Comparison of ENCODE assay signal across 8 cellular contexts in the genomic region with DNA sequence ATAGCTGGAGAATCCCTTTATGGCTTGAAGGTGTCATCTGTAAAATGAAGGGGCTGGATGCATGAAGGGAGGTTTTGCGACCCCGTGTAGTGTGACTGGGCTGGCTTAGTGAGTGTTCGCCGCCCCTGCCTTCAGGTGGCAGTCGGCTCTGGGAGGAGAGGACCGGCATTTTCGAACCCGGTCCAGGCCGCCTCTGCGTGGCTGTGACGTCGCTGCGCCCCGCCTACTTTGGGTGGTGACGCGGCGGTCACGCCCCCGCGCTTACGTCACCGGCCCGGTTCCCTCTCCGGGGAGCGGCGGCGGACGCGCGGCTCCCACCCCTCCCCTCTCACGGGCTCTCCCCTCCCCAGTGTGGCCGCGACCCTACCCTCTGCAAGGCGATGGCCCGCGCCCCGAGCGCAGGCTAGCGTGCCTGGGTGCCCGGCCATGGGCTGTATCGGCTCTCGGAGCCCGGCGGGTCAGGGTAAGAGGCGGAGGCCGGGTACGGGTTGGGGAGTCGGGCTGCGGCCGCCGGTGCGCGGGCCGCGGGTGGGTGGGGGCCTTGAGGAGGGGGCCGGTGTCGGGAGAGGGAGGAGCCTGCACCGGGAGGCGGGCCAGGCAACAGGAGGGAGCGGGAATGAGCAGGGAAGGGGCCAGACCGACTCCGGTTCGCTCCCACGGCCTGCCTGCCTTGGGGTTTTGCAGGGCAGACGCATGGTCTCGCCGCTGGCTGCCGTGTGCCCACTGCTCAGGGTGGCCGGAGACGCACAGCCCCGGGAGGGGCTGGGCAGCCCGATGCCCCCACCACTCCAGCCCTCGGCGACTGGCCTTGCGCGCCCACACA. TPM values are rescaled to one million over a fixed set of nuclear protein-coding genes. Genes with fewer than 3 reads are reported as not detected.
A peak's percentile ranks its signal among the peaks of the same experiment; 100 is the strongest.
DNase-seq lines count a peak whose midpoint lies in the region; ATAC-seq and TF ChIP-seq lines count a peak whose summit lies in the region.

No MANE protein-coding gene starts in this region.

- H3K9me3 ChIP-seq in adipocyte (ENCODE audit: control insufficient read depth, low read length) (no peaks in the 10 kb centered on the region), upper lobe of left lung (no peaks in the 10 kb centered on the region)

- peak overlapping the region; percentile 93 to 97 (median 95) for H3K27ac ChIP-seq in upper lobe of left lung

- DNase-seq in DMS79 (lab: John Stamatoyannopoulos, UW), result peak; percentile 27
- DNase-seq in MV-4-11 (lab: John Stamatoyannopoulos, UW), result peak; percentile 51
- DNase-seq in SW480 (ENCODE audit: low spot score), result peak; percentile 71
- DNase-seq in adipocyte (ENCODE audit: low read depth), result peak; percentile 93
- DNase-seq in left cardiac atrium, result peak; percentile 90
- peak; percentile 87 to 99 (median 92) for DNase-seq in posterior cingulate gyrus
- peak; percentile 85 to 99 for DNase-seq in upper lobe of left lung

- H3K9ac ChIP-seq in adipocyte (ENCODE audit: low read length), result peak overlapping the region; percentile 85

- no peak for TF ChIP-seq EP300 in upper lobe of left lung (IDR thresholded peaks at IDR 0.05)

- H3K4me3 ChIP-seq in adipocyte (ENCODE audit: low read length), result peak overlapping the region; percentile 83
- peak overlapping the region; percentile 67 to 93 (median 87) for H3K4me3 ChIP-seq in upper lobe of left lung

- peak in 3 of 4 donors; percentile 49 to 84 (median 60) for TF ChIP-seq POLR2A in upper lobe of left lung (IDR thresholded peaks at IDR 0.05)

- WGBS in upper lobe of left lung, 2 donors, result 1% methylated on average over 54 of the region's 76 CpGs; no CpG with 5 or more reads in 1 of the 2 donors

- H3K4me1 ChIP-seq in adipocyte (ENCODE audit: control insufficient read depth, insufficient read depth, low read length) (peaks cover 43% of the 10 kb centered on the region), upper lobe of left lung (peaks cover 32 to 47% (median 39%) of the 10 kb centered on the region in 4 donors)

- H3K27me3 ChIP-seq in adipocyte (replicated peaks; ENCODE audit: control insufficient read depth, insufficient read depth, low read length) (no peaks in the 10 kb centered on the region), upper lobe of left lung (no peaks in the 10 kb centered on the region)

- H3K36me3 ChIP-seq in adipocyte (ENCODE audit: control insufficient read depth, insufficient read depth, low read length, severe bottlenecking) (peaks cover 47% of the 10 kb centered on the region), upper lobe of left lung (peaks cover 28 to 46% (median 38%) of the 10 kb centered on the region in 4 donors)

- peak in 1 of 6 experiments; percentile 11 for TF ChIP-seq CTCF in upper lobe of left lung (IDR thresholded peaks at IDR 0.05)

- peak; percentile 87 for ATAC-seq in GM21825 (IDR thresholded peaks at IDR 0.05; ENCODE audit: unreplicated experiment)
- ATAC-seq in left cardiac atrium, result peak; percentile 73 to 78
- peak; percentile 73 to 89 for ATAC-seq in upper lobe of left lung (ENCODE audit: low FRiP score in 2 of 2)

- intact Hi-C loops in left cardiac atrium (cut with DNase I) (no loop called here), posterior cingulate gyrus (cut with DNase I) (loop anchor here (2.0 kb wide), 1 partner anchor 15 kb away; no protein-coding TSS in a partner anchor)

RNA-seq across cellular contexts. Expression of gene FAM131A, which starts 1.5 kb away (rescaled TPM):
- total RNA-seq in left cardiac atrium, result 10 to 100 TPM; 21.0 to 31.1 TPM
- 10 to 100 TPM; 14.8 to 52.7 (median 25.2) TPM for total RNA-seq in upper lobe of left lung

RNA-seq across cellular contexts. Expression of gene EIF4G1, which starts 21.5 kb away (rescaled TPM):
- total RNA-seq in left cardiac atrium (100 to 1,000 TPM; 229 to 275 TPM), upper lobe of left lung (100 to 1,000 TPM; 278 to 408 (median 326) TPM)

RNA-seq across cellular contexts. Expression of gene CLCN2, which starts 25.5 kb away (rescaled TPM):
- total RNA-seq in left cardiac atrium, result 1 to 10 TPM; 2.3 to 2.6 TPM
- 10 to 100 TPM in 1 of 6 donors, 1 to 10 TPM in 5; 3.0 to 14.7 (median 5.3) TPM for total RNA-seq in upper lobe of left lung

RNA-seq across cellular contexts. Expression of gene POLR2H, which starts 25.6 kb away (rescaled TPM):
- total RNA-seq in left cardiac atrium (10 to 100 TPM; 26.8 to 34.4 TPM), upper lobe of left lung (100 to 1,000 TPM in 1 of 6 donors, 10 to 100 TPM in 5; 41.4 to 235 (median 66.2) TPM)

RNA-seq across cellular contexts. Expression of gene PSMD2, which starts 36.8 kb away (rescaled TPM):
- total RNA-seq in left cardiac atrium (100 to 1,000 TPM; 176 to 217 TPM), upper lobe of left lung (100 to 1,000 TPM; 144 to 259 (median 165) TPM)

Comparison
In these comparisons a context has a peak if more than half of its experiments do, and no peak if none do; other contexts are left out.
1. Peak in every context shown above with its lines: DNase-seq, ATAC-seq, H3K4me3 ChIP-seq and H3K27ac ChIP-seq.
2. DNase-seq: peak in every context shown above with its lines; median percentile 93 in adipocyte; 92 in posterior cingulate gyrus; 92 in upper lobe of left lung; 90 in left cardiac atrium; 71 in SW480; 51 in MV-4-11; 27 in DMS79.